16 cellular contexts compared by ENCODE assay signal in the genomic region with DNA sequence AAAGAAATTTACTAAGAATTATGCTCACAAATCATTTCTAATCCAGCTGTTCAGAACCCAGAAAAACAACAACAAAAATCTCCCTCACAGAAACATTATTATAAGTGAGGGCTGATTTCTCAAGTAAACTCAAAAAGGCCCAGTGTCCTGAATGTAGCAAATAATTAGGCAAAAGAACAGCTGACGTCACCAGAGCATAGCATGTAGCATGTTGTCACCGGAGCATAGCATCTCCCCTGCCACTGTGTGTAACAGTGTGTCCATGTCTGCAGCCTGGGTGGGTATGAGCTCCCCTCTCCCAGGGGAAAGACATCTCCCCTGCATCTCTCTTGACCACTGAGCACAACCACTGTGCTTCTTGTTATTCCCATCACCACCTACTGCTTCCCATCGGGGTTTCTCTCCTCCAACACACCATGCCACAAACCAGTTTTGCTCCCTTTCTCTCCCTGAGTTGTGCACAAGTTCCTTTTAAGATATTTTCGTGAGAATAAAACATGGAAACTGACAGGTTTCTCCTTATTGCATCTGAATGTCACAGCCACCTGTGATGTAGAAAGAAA.
DNase-seq lines count a peak whose midpoint lies in the region; TF ChIP-seq lines count a peak whose summit lies in the region.
"Had no signal": no experiment of that assay in that cellular context is flagged by ENCODE, and none has a peak within 500 bp of the region (broad histone marks: within the 10 kb centered on the region; RNA-seq: fewer than 3 reads in every experiment).

No MANE protein-coding gene starts in this region.

- H3K79me1 ChIP-seq in trophoblast cell (ENCODE audit: low read length) = no peaks in the 10 kb centered on the region

- H3K4me3 ChIP-seq in HEK293 (ENCODE audit: low read depth, low read length) (no peak overlapping the region), trophoblast cell (ENCODE audit: low read depth, low read length) (no peak overlapping the region)

- no peak overlapping the region for H3K4ac ChIP-seq in trophoblast cell (ENCODE audit: low read depth, low read length)

- H2BK5ac ChIP-seq in trophoblast cell (ENCODE audit: low read depth, low read length, poor library complexity) = no peak overlapping the region

- H2AFZ ChIP-seq in trophoblast cell (ENCODE audit: insufficient read depth, low read length, poor library complexity) = no peak overlapping the region

- no peak overlapping the region for H4K8ac ChIP-seq in trophoblast cell (ENCODE audit: low read depth, low read length)

- H3K9me3 ChIP-seq in HEK293 (ENCODE audit: control insufficient read depth, insufficient read depth, low read depth, low read length) (no peaks in the 10 kb centered on the region), trophoblast cell (ENCODE audit: insufficient read depth, low read depth, low read length) (no peaks in the 10 kb centered on the region)

- H3K23ac ChIP-seq in trophoblast cell (ENCODE audit: low read length) = no peak overlapping the region

- no peaks in the 10 kb centered on the region for H3K27me3 ChIP-seq in layer of hippocampus (ENCODE audit: control insufficient read depth, insufficient read depth, low read length)
- H3K27me3 ChIP-seq in trophoblast cell (ENCODE audit: insufficient read depth, low read length) = no peaks in the 10 kb centered on the region

- CTCF ChIA-PET in HEK293 (lab: Yijun Ruan, JAX) = no interaction called here

- no peak overlapping the region for H4K12ac ChIP-seq in trophoblast cell (ENCODE audit: low read depth, low read length)

- POLR2A ChIA-PET in HEK293 (lab: Yijun Ruan, JAX) = no interaction called here

- H3K36me3 ChIP-seq in HEK293 (ENCODE audit: control insufficient read depth in 2 of 2, insufficient read depth in 1 of 2, low read length in 2 of 2) (no peaks in the 10 kb centered on the region), trophoblast cell (ENCODE audit: control insufficient read depth in 1 of 2, insufficient read depth in 2 of 2, low read length in 2 of 2) (peaks cover 0 to 2% of the 10 kb centered on the region in 2 experiments)

- no peak for TF ChIP-seq CTCF in HEK293 (tag by site-specific recombination; IDR thresholded peaks at IDR 0.05)

- H3K27ac ChIP-seq in HEK293 (ENCODE audit: extremely low read depth, low read depth, low read length) = no peak overlapping the region
- H3K27ac ChIP-seq in cingulate gyrus (ENCODE audit: low read depth, low read length) = peak overlapping the region; percentile 82
- peak overlapping the region; percentile 47 for H3K27ac ChIP-seq in layer of hippocampus (ENCODE audit: low read depth, low read length)
- peak overlapping the region; percentile 67 for H3K27ac ChIP-seq in substantia nigra (ENCODE audit: low read depth, low read length, poor library complexity, severe bottlenecking)
- H3K27ac ChIP-seq in trophoblast cell (ENCODE audit: low read depth, low read length) = no peak overlapping the region

- no CpG with 5 or more reads among the region's 4 CpGs for WGBS in trophoblast cell (ENCODE audit: extremely low coverage, insufficient coverage, insufficient read length)

- no peak overlapping the region for H2BK12ac ChIP-seq in trophoblast cell (ENCODE audit: low read length)

- H2BK120ac ChIP-seq in trophoblast cell (ENCODE audit: insufficient read depth, low read length, poor library complexity) = no peak overlapping the region

- no peak overlapping the region for H3K18ac ChIP-seq in trophoblast cell (ENCODE audit: low read length)

- H3K4me1 ChIP-seq in HEK293 (ENCODE audit: control insufficient read depth, insufficient read depth, low read length) = peaks cover 15% of the 10 kb centered on the region
- no peaks in the 10 kb centered on the region for H3K4me1 ChIP-seq in trophoblast cell (ENCODE audit: control insufficient read depth in 1 of 2, insufficient read depth in 2 of 2, low read length in 2 of 2)

- no peak overlapping the region for H4K91ac ChIP-seq in trophoblast cell (ENCODE audit: low read depth, low read length)

- H2AK5ac ChIP-seq in trophoblast cell (ENCODE audit: low read length) = no peak overlapping the region

- peaks cover 1% of the 10 kb centered on the region for H3K79me2 ChIP-seq in trophoblast cell (ENCODE audit: control insufficient read depth, insufficient read depth, low read length, poor library complexity)

- no peak overlapping the region for H3K14ac ChIP-seq in trophoblast cell (ENCODE audit: low read length)

- no peak overlapping the region for H3K4me2 ChIP-seq in trophoblast cell (ENCODE audit: low read length)

- no peak overlapping the region for H3K9ac ChIP-seq in trophoblast cell (ENCODE audit: low read length)

- DNase-seq in substantia nigra (lab: John Stamatoyannopoulos, UW) (peak in 3 of 49 donors; percentile 3 to 32 (median 7)), NOMO-1 (lab: John Stamatoyannopoulos, UW; ENCODE audit: unreplicated experiment in 2 of 2) (no peak), trophoblast cell (no peak)
- DNase-seq in activated effector memory CD4-positive, alpha-beta T cell treated with anti-CD3 and anti-CD28 coated beads, Interleukin-2, amount 50 U/mL, for 16 hours = no peak
- DNase-seq: AML-193, DND-41, GDM1, Karpas-422, MM.1S, NCI-H1105, NCI-H187 treated with DMSO at 0.1 percent for 48 hours, NCI-H82, SHP77 had no signal

TF ChIP-seq in HEK293, 187 proteins besides CTCF, POLR2A, EP300 and RAD21:
- TF ChIP-seq ZIC2 (tag by site-specific recombination; IDR thresholded peaks at IDR 0.05) (peak; percentile 85), ZSCAN30 (tag by site-specific recombination; IDR thresholded peaks at IDR 0.05) (no peak)

Comparison
In these comparisons a context has a peak if more than half of its experiments do, and no peak if none do; other contexts are left out.
1. H3K27ac ChIP-seq: peak in cingulate gyrus (single experiment), layer of hippocampus (single experiment) and substantia nigra (single experiment); none in HEK293 (single experiment) and trophoblast cell (single experiment).